1 cellular context compared by ENCODE assay signal in genomic region chr12:10422152-10422551, GRCh38.
TF ChIP-seq lines count a peak whose summit lies in the region.

No MANE protein-coding gene starts in this region.

TF ChIP-seq in endothelial cell of umbilical vein, 7 proteins besides CTCF, POLR2A, EP300 and RAD21:
- TF ChIP-seq GATA2 (IDR thresholded peaks at IDR 0.05; ENCODE audit: insufficient read depth, insufficient read length, low read depth, low read length) = peak; percentile 15
